Comparison of ENCODE assay signal across 26 cellular contexts in the genomic region with DNA sequence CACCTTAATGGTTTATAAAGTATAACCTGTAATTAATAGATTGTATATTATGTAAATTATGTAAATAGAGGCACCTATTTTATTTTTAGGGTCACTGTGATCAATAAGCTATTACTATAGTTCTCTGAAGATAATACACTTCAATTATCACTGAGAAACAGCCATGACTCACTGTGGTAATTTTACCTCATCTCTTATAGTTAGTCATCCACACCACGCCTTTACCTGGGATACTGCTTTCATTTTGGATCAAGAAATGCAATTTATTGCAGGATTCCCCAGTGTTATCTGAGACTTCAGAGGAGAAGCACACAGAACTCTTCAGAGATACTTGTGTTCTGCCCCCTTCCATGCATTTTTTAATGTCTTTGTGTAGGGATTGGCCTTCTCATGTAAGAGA.
"Had no signal": no experiment of that assay in that cellular context is flagged by ENCODE, and none has a peak within 500 bp of the region (broad histone marks: within the 10 kb centered on the region; RNA-seq: fewer than 3 reads in every experiment).

No MANE protein-coding gene starts in this region.

- H3K4me3 ChIP-seq: ascending aorta, gastrocnemius medialis, pancreas, prostate gland, suprapubic skin, tibial artery, upper lobe of right lung had no signal

- DNase-seq: activated CD4-positive, alpha-beta memory T cell treated with anti-CD3 and anti-CD28 coated beads for 36 hours; activated CD4-positive, alpha-beta T cell treated with anti-CD3 and anti-CD28 coated beads, Interleukin-2, amount 10 ng/mL, durations not matched to agents 24 days and 14 days; activated CD4-positive, CD25-positive, alpha-beta regulatory T cell treated with anti-CD3 and anti-CD28 coated beads, Interleukin-2, amount 50 U/mL, for 72 hours; activated CD8-positive, alpha-beta memory T cell treated with anti-CD3 and anti-CD28 coated beads, Interleukin-2, amount 50 U/mL, for 4 hours; activated effector memory CD4-positive, alpha-beta T cell treated with anti-CD3 and anti-CD28 coated beads, Interleukin-2, amount 50 U/mL, for 16 hours; activated naive CD4-positive, alpha-beta T cell treated with anti-CD3 and anti-CD28 coated beads, Interleukin-2, amount 10 ng/mL, durations not matched to agents 7 days and 5 days; activated naive CD8-positive, alpha-beta T cell treated with anti-CD3 and anti-CD28 coated beads, Interleukin-2, amount 10 ng/mL, durations not matched to agents 7 days and 5 days; activated T-cell treated with anti-CD3 and anti-CD28 coated beads, Interleukin-2, amount 50 U/mL, for 1 hour; endodermal cell; gastrocnemius medialis; glutamatergic neuron; islet precursor cell; left colon; midbrain; naive thymus-derived CD8-positive, alpha-beta T cell; pancreas; stimulated activated CD4-positive, alpha-beta T cell treated with anti-CD3 and anti-CD28 coated beads, Interleukin-15, amount 100 ng/mL, for 24 hours; stimulated activated CD4-positive, alpha-beta T cell treated with anti-CD3 and anti-CD28 coated beads, Interleukin-2, amount 100 ng/mL, for 24 hours; stimulated activated naive CD4-positive, alpha-beta T cell; T-helper 2 cell; tibial artery; upper lobe of right lung had no signal

- H3K27ac ChIP-seq: ascending aorta, epithelial cell of prostate, gastrocnemius medialis, pancreas, prostate gland, suprapubic skin, tibial artery, upper lobe of right lung had no signal

- H3K36me3 ChIP-seq: ascending aorta, gastrocnemius medialis, pancreas, prostate gland, suprapubic skin, tibial artery, upper lobe of right lung had no signal

- FAIRE-seq: pancreas had no signal

- H3K9me3 ChIP-seq: ascending aorta, gastrocnemius medialis, pancreas, prostate gland, suprapubic skin, tibial artery, upper lobe of right lung had no signal

- ATAC-seq: gastrocnemius medialis; left colon; naive thymus-derived CD8-positive, alpha-beta T cell; pancreas; upper lobe of right lung had no signal

- H3K4me1 ChIP-seq: ascending aorta, gastrocnemius medialis, pancreas, prostate gland, suprapubic skin, tibial artery, upper lobe of right lung had no signal

- H3K27me3 ChIP-seq: ascending aorta, gastrocnemius medialis, pancreas, suprapubic skin, tibial artery, upper lobe of right lung had no signal
